ENCODE assay signal across 11 cellular contexts in genomic region chr10:3972460-3973366, GRCh38.
DNase-seq lines count a peak whose midpoint lies in the region; ATAC-seq and TF ChIP-seq lines count a peak whose summit lies in the region.
"Had no signal": no experiment of that assay in that cellular context is flagged by ENCODE, and none has a peak within 500 bp of the region (broad histone marks: within the 10 kb centered on the region; RNA-seq: fewer than 3 reads in every experiment).

No MANE protein-coding gene starts in this region.

- no peak overlapping the region for H2AFZ ChIP-seq in hepatocyte

- H3K4me2 ChIP-seq in hepatocyte: no peak overlapping the region

- peak; percentile 47 for DNase-seq in activated naive CD4-positive, alpha-beta T cell treated with Interleukin-2 at 50 U/mL for 16 hours
- no peak for DNase-seq in activated naive CD4-positive, alpha-beta T cell treated with anti-CD3 and anti-CD28 coated beads, Interleukin-2, amount 50 U/mL, for 16 hours
- DNase-seq in uterus (no peak), hepatocyte (ENCODE audit: low spot score) (no peak), hypothalamus (lab: John Stamatoyannopoulos, UW) (no peak), foreskin keratinocyte (no peak)
- DNase-seq: NCI-H187, posterior cingulate gyrus, RPMI8226 had no signal

- peaks cover 45% of the 10 kb centered on the region for H3K4me1 Mint-ChIP-seq in activated naive CD8-positive, alpha-beta T cell (ENCODE audit: low read depth)

- H3K9me3 Mint-ChIP-seq in activated naive CD8-positive, alpha-beta T cell (ENCODE audit: low read depth): no peaks in the 10 kb centered on the region

- H3K27me3 Mint-ChIP-seq in activated naive CD8-positive, alpha-beta T cell: no peaks in the 10 kb centered on the region

- no peak overlapping the region for H3K4me3 ChIP-seq in mucosa of rectum (ENCODE audit: low read length in 2 of 2)
- H3K4me3 ChIP-seq in uterus: no peak overlapping the region
- H3K4me3 ChIP-seq in hepatocyte: no peak overlapping the region

- no peak overlapping the region for H3K9ac ChIP-seq in mucosa of rectum (ENCODE audit: low read depth in 1 of 2, low read length in 2 of 2)

- no peaks in the 10 kb centered on the region for H3K36me3 Mint-ChIP-seq in activated naive CD8-positive, alpha-beta T cell

- H3K9me3 ChIP-seq in mucosa of rectum (ENCODE audit: control insufficient read depth in 2 of 2, low read length in 2 of 2) (peaks cover 0 to 3% of the 10 kb centered on the region in 2 donors), uterus (no peaks in the 10 kb centered on the region), hepatocyte (ENCODE audit: low read depth) (no peaks in the 10 kb centered on the region)

- H3K27ac Mint-ChIP-seq in activated naive CD8-positive, alpha-beta T cell: peak overlapping the region; percentile 96

- intact Hi-C loops in uterus (cut with DNase I; ENCODE audit: low total_unique reads): no loop called here

- H3K27me3 ChIP-seq in mucosa of rectum (ENCODE audit: control insufficient read depth in 2 of 2, insufficient read depth in 2 of 2, low read length in 2 of 2) (no peaks in the 10 kb centered on the region), uterus (no peaks in the 10 kb centered on the region), hepatocyte (no peaks in the 10 kb centered on the region), foreskin keratinocyte (no peaks in the 10 kb centered on the region)

- H3K79me2 ChIP-seq in hepatocyte: no peaks in the 10 kb centered on the region

- no peaks in the 10 kb centered on the region for H3K9me2 ChIP-seq in hepatocyte (replicated peaks; ENCODE audit: insufficient read depth)

- H3K27ac ChIP-seq in mucosa of rectum (ENCODE audit: low read depth in 2 of 2, low read length in 2 of 2): peak overlapping the region; percentile 14 to 32
- H3K27ac ChIP-seq in uterus: peak overlapping the region; percentile 3 to 38
- no peak overlapping the region for H3K27ac ChIP-seq in hepatocyte
- no peak overlapping the region for H3K27ac ChIP-seq in foreskin keratinocyte

- H3K36me3 ChIP-seq in mucosa of rectum (ENCODE audit: control insufficient read depth in 2 of 2, insufficient read depth in 2 of 2, low read length in 2 of 2) (no peaks in the 10 kb centered on the region), uterus (no peaks in the 10 kb centered on the region), hepatocyte (replicated peaks; ENCODE audit: insufficient read depth, low read depth) (no peaks in the 10 kb centered on the region)

- no peaks in the 10 kb centered on the region for H4K20me1 ChIP-seq in hepatocyte (ENCODE audit: insufficient read depth, poor library complexity, severe bottlenecking)

- WGBS in hepatocyte (ENCODE audit: low lambda C conversion rate, missing lambda C conversion rate): 59% methylated on average over 5 of the region's 5 CpGs

- H3K4me3 Mint-ChIP-seq in activated naive CD8-positive, alpha-beta T cell: peak overlapping the region; percentile 75

- H3K4me1 ChIP-seq in mucosa of rectum (ENCODE audit: control insufficient read depth in 2 of 2, insufficient read depth in 2 of 2, low read length in 2 of 2): peaks cover 11 to 23% of the 10 kb centered on the region in 2 donors
- H3K4me1 ChIP-seq in uterus: peaks cover 0 to 5% of the 10 kb centered on the region in 2 donors
- peaks cover 7% of the 10 kb centered on the region for H3K4me1 ChIP-seq in hepatocyte (ENCODE audit: insufficient read depth)
- peaks cover under 1% of the 10 kb centered on the region for H3K4me1 ChIP-seq in foreskin keratinocyte

- ATAC-seq in foreskin keratinocyte: no peak

- no peak for TF ChIP-seq CTCF in uterus (IDR thresholded peaks at IDR 0.05)
- TF ChIP-seq CTCF in hepatocyte (IDR thresholded peaks at IDR 0.05; ENCODE audit: poor library complexity): no peak
- no peak for TF ChIP-seq CTCF in foreskin keratinocyte (conservative IDR thresholded peaks at IDR 0.05)

- no peak for TF ChIP-seq POLR2A in uterus (IDR thresholded peaks at IDR 0.05)

Comparison
In these comparisons a context has a peak if more than half of its experiments do, and no peak if none do; other contexts are left out.
1. H3K27ac ChIP-seq: peak in mucosa of rectum (2 of 2) and uterus (2 of 2); none in hepatocyte (single experiment) and foreskin keratinocyte (single experiment).